In genomic region chr16:29857133-29857760, GRCh38 we compare ENCODE assay signal across 16 cellular contexts. TPM values are rescaled to one million over a fixed set of nuclear protein-coding genes. Genes with fewer than 3 reads are reported as not detected.
DNase-seq lines count a peak whose midpoint lies in the region; ATAC-seq and TF ChIP-seq lines count a peak whose summit lies in the region.
"Had no signal": no experiment of that assay in that cellular context is flagged by ENCODE, and none has a peak within 500 bp of the region (broad histone marks: within the 10 kb centered on the region; RNA-seq: fewer than 3 reads in every experiment).

No MANE protein-coding gene starts in this region.

- no peaks in the 10 kb centered on the region for H3K9me3 ChIP-seq in gastrocnemius medialis
- H3K9me3 ChIP-seq: esophagus squamous epithelium had no signal

- no peak overlapping the region for H3K27ac ChIP-seq in gastrocnemius medialis
- H3K27ac ChIP-seq: esophagus squamous epithelium had no signal

- in situ Hi-C loops in gastrocnemius medialis (cut with MboI; ENCODE audit: low sequenced_read_pairs in 4 of 4) = no loop called here

- peaks cover 11 to 14% of the 10 kb centered on the region in 2 donors for H3K4me1 ChIP-seq in gastrocnemius medialis

- peaks cover 15% of the 10 kb centered on the region for H3K4me1 Mint-ChIP-seq in CD14-positive monocyte

- peaks cover 0 to under 1% (median 0%) of the 10 kb centered on the region in 7 donors for H3K9me3 Mint-ChIP-seq in CD14-positive monocyte
- H3K9me3 Mint-ChIP-seq: activated naive CD4-positive, alpha-beta T cell treated with anti-CD3 and anti-CD28 coated beads, Interleukin-2, amount 10 ng/mL, durations not matched to agents 7 days and 5 days had no signal

- TF ChIP-seq POLR2A in gastrocnemius medialis (IDR thresholded peaks at IDR 0.05) = no peak

- peak; percentile 11 for DNase-seq in DMS 273 treated with DMSO at 0.1 percent for 48 hours (lab: John Stamatoyannopoulos, UW)
- peak; percentile 10 for DNase-seq in NCI-H1694 (lab: John Stamatoyannopoulos, UW)
- DNase-seq in epithelial cell of proximal tubule (ENCODE audit: low read depth) = peak; percentile 18
- DNase-seq in gastrocnemius medialis = no peak
- DNase-seq in activated CD4-positive, CD25-positive, alpha-beta regulatory T cell treated with anti-CD3 and anti-CD28 coated beads, Interleukin-2, amount 50 U/mL, for 72 hours = no peak
- no peak for DNase-seq in amygdala (lab: John Stamatoyannopoulos, UW)
- no peak for DNase-seq in CD14-positive monocyte (ENCODE audit: low spot score)
- DNase-seq: activated CD8-positive, alpha-beta memory T cell treated with anti-CD3 and anti-CD28 coated beads, Interleukin-2, amount 10 ng/mL, durations not matched to agents 7 days and 5 days; activated naive CD4-positive, alpha-beta T cell treated with anti-CD3 and anti-CD28 coated beads, Interleukin-2, amount 10 ng/mL, durations not matched to agents 7 days and 5 days; COR-L47; esophagus squamous epithelium; islet precursor cell; stimulated activated CD4-positive, alpha-beta T cell treated with anti-CD3 and anti-CD28 coated beads, Interleukin-4, amount 100 ng/mL, for 4 hours; stimulated activated naive CD4-positive, alpha-beta T cell treated with Interleukin-2 at 50 U/mL for 16 hours had no signal

- H3K27me3 Mint-ChIP-seq in CD14-positive monocyte (ENCODE audit: low read depth in 3 of 3) = peaks cover 0 to 3% (median 2%) of the 10 kb centered on the region in 3 donors
- H3K27me3 Mint-ChIP-seq: activated CD8-positive, alpha-beta memory T cell treated with anti-CD3 and anti-CD28 coated beads, Interleukin-2, amount 10 ng/mL, durations not matched to agents 7 days and 5 days had no signal

- intact Hi-C loops in gastrocnemius medialis (cut with DNase I; ENCODE audit: low total_unique reads) = no loop called here
- intact Hi-C loops in CD14-positive monocyte (cut with micrococcal nuclease) = no loop called here

- H3K36me3 ChIP-seq in gastrocnemius medialis = peaks cover 0 to 33% of the 10 kb centered on the region in 2 donors

- TF ChIP-seq CTCF in epithelial cell of proximal tubule (conservative IDR thresholded peaks at IDR 0.05; ENCODE audit: low read depth, low read length) (no peak), gastrocnemius medialis (IDR thresholded peaks at IDR 0.05 in 4 of 5, conservative IDR thresholded peaks at IDR 0.05 in 1 of 5) (no peak), CD14-positive monocyte (IDR thresholded peaks at IDR 0.05) (no peak)

- no peaks in the 10 kb centered on the region for H3K27me3 ChIP-seq in gastrocnemius medialis
- H3K27me3 ChIP-seq: esophagus squamous epithelium had no signal

- peaks cover 33 to 40% of the 10 kb centered on the region in 2 donors for H3K36me3 Mint-ChIP-seq in CD14-positive monocyte

- ATAC-seq in gastrocnemius medialis = peak; percentile 22 to 38
- ATAC-seq in GM19397 (IDR thresholded peaks at IDR 0.05; ENCODE audit: unreplicated experiment) = no peak
- ATAC-seq: activated CD8-positive, alpha-beta memory T cell treated with anti-CD3 and anti-CD28 coated beads, Interleukin-2, amount 10 ng/mL, durations not matched to agents 7 days and 5 days; Right ventricle myocardium inferior had no signal

- no peak overlapping the region for H3K4me3 Mint-ChIP-seq in CD14-positive monocyte
- H3K4me3 Mint-ChIP-seq: activated CD8-positive, alpha-beta memory T cell treated with anti-CD3 and anti-CD28 coated beads, Interleukin-2, amount 10 ng/mL, durations not matched to agents 7 days and 5 days; activated naive CD4-positive, alpha-beta T cell treated with anti-CD3 and anti-CD28 coated beads, Interleukin-2, amount 10 ng/mL, durations not matched to agents 7 days and 5 days had no signal

- H3K4me3 ChIP-seq in epithelial cell of proximal tubule (ENCODE audit: low read depth, low read length) = no peak overlapping the region
- H3K4me3 ChIP-seq in gastrocnemius medialis = no peak overlapping the region
- H3K4me3 ChIP-seq: esophagus squamous epithelium had no signal

- no peak overlapping the region for H3K27ac Mint-ChIP-seq in CD14-positive monocyte
- H3K27ac Mint-ChIP-seq: activated CD8-positive, alpha-beta memory T cell treated with anti-CD3 and anti-CD28 coated beads, Interleukin-2, amount 10 ng/mL, durations not matched to agents 7 days and 5 days; activated naive CD4-positive, alpha-beta T cell treated with anti-CD3 and anti-CD28 coated beads, Interleukin-2, amount 10 ng/mL, durations not matched to agents 7 days and 5 days had no signal

RNA-seq across cellular contexts. Expression of gene CDIPT, which starts 5.8 kb away (rescaled TPM):
- 79.0 and 83.3 TPM in 2 replicates for total RNA-seq in epithelial cell of proximal tubule
- total RNA-seq in gastrocnemius medialis = 10 to 100 TPM; 35.5 to 71.8 (median 55.7) TPM
- 10 to 100 TPM; 93.5 to 98.8 TPM for polyA plus RNA-seq in CD14-positive monocyte

RNA-seq across cellular contexts. Expression of gene MVP, which starts 37.0 kb away (rescaled TPM):
- total RNA-seq in epithelial cell of proximal tubule (179 and 205 TPM in 2 replicates), gastrocnemius medialis (10 to 100 TPM; 40.3 to 77.5 (median 47.6) TPM)
- polyA plus RNA-seq in CD14-positive monocyte = 100 to 1,000 TPM; 146 to 185 TPM

RNA-seq across cellular contexts. Expression of gene PAGR1, which starts 41.3 kb away (rescaled TPM):
- 62.3 and 63.2 TPM in 2 replicates for total RNA-seq in epithelial cell of proximal tubule
- total RNA-seq in gastrocnemius medialis = 10 to 100 TPM; 15.5 to 29.2 (median 21.7) TPM
- 10 to 100 TPM; 36.3 to 43.4 TPM for polyA plus RNA-seq in CD14-positive monocyte

RNA-seq across cellular contexts. Expression of gene SEZ6L2, which starts 42.1 kb away (rescaled TPM):
- total RNA-seq in epithelial cell of proximal tubule (2.2 and 12.8 TPM in 2 replicates), gastrocnemius medialis (1 to 10 TPM in 1 of 4 donors, under 1 TPM in 3; 0.20 to 1.7 (median 0.56) TPM)
- polyA plus RNA-seq in CD14-positive monocyte = not detected

RNA-seq across cellular contexts. Expression of gene ASPHD1, which starts 43.0 kb away (rescaled TPM):
- total RNA-seq in epithelial cell of proximal tubule (11.1 and 14.2 TPM in 2 replicates), gastrocnemius medialis (not detected)
- polyA plus RNA-seq in CD14-positive monocyte = not detected

Comparison
In these comparisons a context has a peak if more than half of its experiments do, and no peak if none do; other contexts are left out.
1. DNase-seq: peak in DMS 273 treated with DMSO at 0.1 percent for 48 hours (single experiment), NCI-H1694 (single experiment) and epithelial cell of proximal tubule (single experiment); none in gastrocnemius medialis (0 of 2), activated CD4-positive, CD25-positive, alpha-beta regulatory T cell treated with anti-CD3 and anti-CD28 coated beads, Interleukin-2, amount 50 U/mL, for 72 hours (single experiment), amygdala (0 of 56) and CD14-positive monocyte (single experiment).